In genomic region chr1:19643602-19644419, GRCh38 we compare ENCODE assay signal across 8 cellular contexts. TPM values are rescaled to one million over a fixed set of nuclear protein-coding genes. Genes with fewer than 3 reads are reported as not detected.
DNase-seq lines count a peak whose midpoint lies in the region; ATAC-seq, FAIRE-seq and TF ChIP-seq lines count a peak whose summit lies in the region.

NBL1 (plus strand) TSS chr1:19644311; CDS start chr1:19655031, 10,720 bp downstream.

- in situ Hi-C loops in endometrial microvascular endothelial cells (cut with HindIII; ENCODE audit: inconsistent ontology term, low pct_unique_long_range_greater_than_20kb, low sequenced_read_pairs), result loop anchor here (25.0 kb wide), 2 partner anchors 232 to 307 kb away; no protein-coding TSS in a partner anchor

- no peak for TF ChIP-seq POLR2A in GM12891 (IDR thresholded peaks at IDR 0.05; ENCODE audit: low read depth, low read length)

- H3K27me3 Mint-ChIP-seq in activated CD8-positive, alpha-beta memory T cell treated with anti-CD3 and anti-CD28 coated beads, Interleukin-2, amount 10 ng/mL, durations not matched to agents 7 days and 5 days, result peaks cover 18% of the 10 kb centered on the region

- peaks cover 35% of the 10 kb centered on the region for H3K4me1 Mint-ChIP-seq in activated CD8-positive, alpha-beta memory T cell treated with anti-CD3 and anti-CD28 coated beads, Interleukin-2, amount 10 ng/mL, durations not matched to agents 7 days and 5 days

- DNase-seq in GM12891 (ENCODE audit: insufficient read length, low spot score), result peak; percentile 67
- DNase-seq in NCI-H1105 treated with DMSO at 0.1 percent for 48 hours (lab: John Stamatoyannopoulos, UW), result peak; percentile 16
- DNase-seq in activated CD8-positive, alpha-beta memory T cell treated with anti-CD3 and anti-CD28 coated beads, Interleukin-2, amount 10 ng/mL, durations not matched to agents 7 days and 5 days, result peak; percentile 78
- DNase-seq in mesenteric fat pad (ENCODE audit: low spot score), result peak; percentile 90
- DNase-seq in stimulated activated CD8-positive, alpha-beta memory T cell treated with anti-CD3 and anti-CD28 coated beads, Interleukin-15, amount 100 ng/mL, for 24 hours (ENCODE audit: low read depth), result peak; percentile 34
- DNase-seq in NCI-H1048 (lab: John Stamatoyannopoulos, UW), result no peak

- FAIRE-seq in GM12891 (lab: Jason Lieb, UNC), result peak; percentile 72

- peak within 1 kb of the TSS; percentile 99 for H3K4me3 Mint-ChIP-seq in activated CD8-positive, alpha-beta memory T cell treated with anti-CD3 and anti-CD28 coated beads, Interleukin-2, amount 10 ng/mL, durations not matched to agents 7 days and 5 days

- no peaks in the 10 kb centered on the region for H3K9me3 Mint-ChIP-seq in activated CD8-positive, alpha-beta memory T cell treated with anti-CD3 and anti-CD28 coated beads, Interleukin-2, amount 10 ng/mL, durations not matched to agents 7 days and 5 days (ENCODE audit: low read depth)

- peak; percentile 90 for ATAC-seq in activated CD8-positive, alpha-beta memory T cell treated with anti-CD3 and anti-CD28 coated beads, Interleukin-2, amount 10 ng/mL, durations not matched to agents 7 days and 5 days
- no peak for ATAC-seq in HG02623 (IDR thresholded peaks at IDR 0.05; ENCODE audit: unreplicated experiment)

- CTCF ChIA-PET in activated CD8-positive, alpha-beta memory T cell treated with anti-CD3 and anti-CD28 coated beads, Interleukin-2, amount 10 ng/mL, durations not matched to agents 7 days and 5 days (lab: Charles Lee), result interaction anchor here (0.6 to 3.8 kb wide), 8 partner anchors 17 to 298 kb away, joined by 3 to 24 read pairs (median 4); a partner anchor contains a TSS

- peaks cover 2% of the 10 kb centered on the region for H3K36me3 Mint-ChIP-seq in activated CD8-positive, alpha-beta memory T cell treated with anti-CD3 and anti-CD28 coated beads, Interleukin-2, amount 10 ng/mL, durations not matched to agents 7 days and 5 days

- H3K27ac Mint-ChIP-seq in activated CD8-positive, alpha-beta memory T cell treated with anti-CD3 and anti-CD28 coated beads, Interleukin-2, amount 10 ng/mL, durations not matched to agents 7 days and 5 days, result peak within 1 kb of the TSS; percentile 91

TF ChIP-seq in GM12891, 5 proteins besides CTCF, POLR2A, EP300 and RAD21:
- TF ChIP-seq TAF1 (IDR thresholded peaks at IDR 0.05; ENCODE audit: low read depth, low read length) (no peak), POLR2AphosphoS5 (IDR thresholded peaks at IDR 0.05; ENCODE audit: low read depth, low read length) (no peak), SPI1 (IDR thresholded peaks at IDR 0.05; ENCODE audit: low read depth, low read length) (no peak)

RNA-seq across cellular contexts. Expression of gene NBL1, which starts in this region (rescaled TPM):
- polyA plus RNA-seq in GM12891 (2012; ENCODE audit: low read depth, missing spikeins), result 1.3 TPM
- total RNA-seq in activated CD8-positive, alpha-beta memory T cell treated with anti-CD3 and anti-CD28 coated beads, Interleukin-2, amount 10 ng/mL, durations not matched to agents 7 days and 5 days, result 10 to 100 TPM; 39.4 to 49.8 TPM
- 50.8 TPM for total RNA-seq in endometrial microvascular endothelial cells (ENCODE audit: inconsistent ontology term)
- total RNA-seq in mesenteric fat pad, result 126 TPM
